Comparison of ENCODE assay signal across 8 cellular contexts in the genomic region with DNA sequence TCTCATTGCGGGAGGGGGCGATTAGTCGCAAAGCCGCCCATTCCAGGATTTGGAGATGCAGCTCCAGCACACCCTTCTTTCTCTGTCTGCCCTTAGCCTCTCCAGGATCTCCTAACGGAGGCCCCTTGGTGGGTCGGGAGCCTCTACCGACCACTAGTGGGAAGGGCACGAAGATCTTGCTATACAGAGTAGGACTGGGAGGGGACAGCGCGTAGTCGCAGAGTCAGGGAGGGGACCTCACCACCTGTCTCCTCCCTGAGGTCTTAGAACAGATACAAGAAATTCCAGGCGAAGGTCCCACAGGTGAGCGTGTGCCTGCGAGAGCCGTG. TPM values are rescaled to one million over a fixed set of nuclear protein-coding genes. Genes with fewer than 3 reads are reported as not detected.
A peak's percentile ranks its signal among the peaks of the same experiment; 100 is the strongest.
DNase-seq lines count a peak whose midpoint lies in the region; ATAC-seq and TF ChIP-seq lines count a peak whose summit lies in the region.

No MANE protein-coding gene starts in this region.

- H4K20me1 ChIP-seq in IMR-90 (ENCODE audit: insufficient read depth, low read length): no peaks in the 10 kb centered on the region

- H3K27me3 ChIP-seq in BJ (ENCODE audit: control insufficient read depth, insufficient read depth, low read length) (peaks cover 45% of the 10 kb centered on the region), IMR-90 (ENCODE audit: control insufficient read depth, insufficient read depth, low read length) (peaks cover 72% of the 10 kb centered on the region), subcutaneous abdominal adipose tissue (ENCODE audit: control insufficient read depth in 5 of 5, insufficient read depth in 4 of 5, low read length in 5 of 5) (peaks cover 20 to 55% (median 54%) of the 10 kb centered on the region in 5 donors)

- H3K9me1 ChIP-seq in IMR-90 (ENCODE audit: insufficient read depth, low read length): no peaks in the 10 kb centered on the region

- in situ Hi-C loops in IMR-90 (cut with MboI; ENCODE audit: low sequenced_read_pairs): no loop called here

- dilution Hi-C loops in IMR-90 (cut with HindIII; ENCODE audit: low sequenced_read_pairs, unreplicated experiment): no loop called here

- H3K4me2 ChIP-seq in IMR-90 (ENCODE audit: low read depth, low read length): no peak overlapping the region; the same call in 1 of the 2 replicates

- no peak overlapping the region for H3K18ac ChIP-seq in IMR-90 (ENCODE audit: low read depth, low read length)

- whole genome bisulfite sequencing in IMR-90 (ENCODE audit: extremely low coverage in 2 of 2, insufficient read length in 1 of 2), 2 experiments: 20% methylated on average over 1 of the region's 15 CpGs; no CpG with 5 or more reads in 1 of the 2 experiments

- no peak overlapping the region for H4K5ac ChIP-seq in IMR-90 (ENCODE audit: low read depth, low read length)

- H3K4ac ChIP-seq in IMR-90 (ENCODE audit: low read depth, low read length): no peak overlapping the region

- H2AK5ac ChIP-seq in IMR-90 (ENCODE audit: low read depth, low read length): no peak overlapping the region

- intact Hi-C loops in IMR-90 (cut with micrococcal nuclease): no loop called here

- no peak overlapping the region for H2AFZ ChIP-seq in IMR-90 (replicated peaks; ENCODE audit: low read length, poor library complexity)

- H3K4me3 ChIP-seq in BJ (ENCODE audit: low read depth, low read length) (no peak overlapping the region), IMR-90 (ENCODE audit: insufficient read depth, low read depth, low read length) (no peak overlapping the region; the same call in 1 of the 2 replicates), subcutaneous abdominal adipose tissue (ENCODE audit: low read depth in 1 of 5, low read length in 5 of 5) (peak overlapping the region in 3 of 5 donors; percentile 40 to 61 (median 47))

- POLR2A ChIA-PET in BJ (lab: Charles Lee) (no interaction called here), IMR-90 (lab: Charles Lee; ENCODE audit: unreplicated experiment) (no interaction called here)

- no peak overlapping the region for H3K56ac ChIP-seq in IMR-90 (ENCODE audit: extremely low read depth, insufficient read depth, low read length)

- H2BK5ac ChIP-seq in IMR-90 (ENCODE audit: low read depth, low read length, poor library complexity, severe bottlenecking): no peak overlapping the region

- peak; percentile 72 for ATAC-seq in IMR-90 (ENCODE audit: low read depth)
- ATAC-seq in GM19023 (IDR thresholded peaks at IDR 0.05; ENCODE audit: unreplicated experiment): no peak

- no peak overlapping the region for H3K9ac ChIP-seq in IMR-90 (ENCODE audit: low read depth, low read length)
- no peak overlapping the region for H3K9ac ChIP-seq in subcutaneous abdominal adipose tissue (ENCODE audit: low read length in 5 of 5)

- no peak overlapping the region for H2BK15ac ChIP-seq in IMR-90 (ENCODE audit: low read depth, low read length)

- no peak overlapping the region for H4K91ac ChIP-seq in IMR-90 (ENCODE audit: insufficient read depth, low read depth, low read length)

- H3K14ac ChIP-seq in IMR-90 (replicated peaks; ENCODE audit: low read depth, low read length): no peak overlapping the region

- TF ChIP-seq CTCF in BJ (IDR thresholded peaks at IDR 0.05; ENCODE audit: insufficient read depth, low read depth, low read length): peak; percentile 34
- peak; percentile 18; the same call in 1 of the 2 replicates for TF ChIP-seq CTCF in IMR-90 (conservative IDR thresholded peaks at IDR 0.05; ENCODE audit: low read depth, low read length)

- no TSS peak for BruUV-seq in IMR-90 (replicated peaks; lab: Mats Ljungman, UMichigan)

- H3K36me3 ChIP-seq in BJ (ENCODE audit: control insufficient read depth, insufficient read depth, low read length): no peaks in the 10 kb centered on the region
- no peaks in the 10 kb centered on the region for H3K36me3 ChIP-seq in IMR-90 (ENCODE audit: control insufficient read depth, insufficient read depth, low read length)
- H3K36me3 ChIP-seq in subcutaneous abdominal adipose tissue (ENCODE audit: control insufficient read depth in 5 of 5, insufficient read depth in 5 of 5, low read length in 5 of 5): no peaks in the 10 kb centered on the region

- no peak overlapping the region for H3K23ac ChIP-seq in IMR-90 (ENCODE audit: low read depth, low read length)

- no peak for TF ChIP-seq POLR2A in IMR-90 (IDR thresholded peaks at IDR 0.05; ENCODE audit: low read depth, low read length)

- TF ChIP-seq RAD21 in IMR-90 (IDR thresholded peaks at IDR 0.05; ENCODE audit: low read length): no peak

- no peak overlapping the region for H4K8ac ChIP-seq in IMR-90 (ENCODE audit: low read depth in 2 of 2, low read length in 2 of 2)

- DNase-seq in BJ (ENCODE audit: low read depth) (no peak), IMR-90 (no peak), amniotic epithelial cell (ENCODE audit: low read depth) (peak; percentile 26), iris pigment epithelial cell (ENCODE audit: low read depth) (peak; percentile 8), NK-92 (lab: John Stamatoyannopoulos, UW; ENCODE audit: unreplicated experiment) (no peak), COLO829 (ENCODE audit: low spot score) (no peak)

- H3K4me1 ChIP-seq in IMR-90 (ENCODE audit: control insufficient read depth, insufficient read depth, low read length) (no peaks in the 10 kb centered on the region; the same call in 1 of the 2 replicates), subcutaneous abdominal adipose tissue (ENCODE audit: control insufficient read depth in 5 of 5, insufficient read depth in 5 of 5, low read length in 5 of 5) (peaks cover 0 to 16% (median 9%) of the 10 kb centered on the region in 5 donors)

- H2BK20ac ChIP-seq in IMR-90 (ENCODE audit: low read depth, low read length): no peak overlapping the region

- no peaks in the 10 kb centered on the region for H3K79me1 ChIP-seq in IMR-90 (ENCODE audit: low read depth in 1 of 2, low read length in 2 of 2)

- H3K9me3 ChIP-seq in IMR-90 (ENCODE audit: control insufficient read depth, insufficient read depth, low read length) (no peaks in the 10 kb centered on the region), subcutaneous abdominal adipose tissue (ENCODE audit: control insufficient read depth in 5 of 5, low read length in 5 of 5) (no peaks in the 10 kb centered on the region)

- H3K27ac ChIP-seq in IMR-90 (ENCODE audit: insufficient read depth, low read length) (no peak overlapping the region), subcutaneous abdominal adipose tissue (ENCODE audit: low read depth, low read length) (no peak overlapping the region)

- no peak overlapping the region for H2AK9ac ChIP-seq in IMR-90 (replicated peaks; ENCODE audit: low read depth, low read length, poor library complexity)

- CTCF ChIA-PET in BJ (lab: Yijun Ruan, JAX) (interaction anchor here (0.8 to 1.0 kb wide), 2 partner anchors 17 to 18 kb away, joined by 3 to 4 read pairs; no protein-coding TSS in a partner anchor), IMR-90 (lab: Yijun Ruan, JAX) (interaction anchor here (0.5 to 1.6 kb wide), 2 partner anchors 17 to 24 kb away, joined by 4 to 8 read pairs; no protein-coding TSS in a partner anchor)

- no peak overlapping the region for H2BK120ac ChIP-seq in IMR-90 (ENCODE audit: low read depth, low read length)

TF ChIP-seq in IMR-90, 13 proteins besides CTCF, POLR2A, EP300 and RAD21 (continues in another document):
- TF ChIP-seq CEBPB (IDR thresholded peaks at IDR 0.05; ENCODE audit: low read depth, low read length): no peak
- no peak for TF ChIP-seq NFE2L2 (IDR thresholded peaks at IDR 0.05; ENCODE audit: low read depth, low read length)
- TF ChIP-seq CHD1 (IDR thresholded peaks at IDR 0.05; ENCODE audit: low read depth, low read length): no peak
- TF ChIP-seq FOS (IDR thresholded peaks at IDR 0.05; ENCODE audit: low read depth, low read length): no peak
- no peak for TF ChIP-seq MAFK (IDR thresholded peaks at IDR 0.05; ENCODE audit: low read depth, low read length)
- no peak for TF ChIP-seq RCOR1 (IDR thresholded peaks at IDR 0.05; ENCODE audit: insufficient replicate concordance, low read length)
- no peak for TF ChIP-seq BHLHE40 (IDR thresholded peaks at IDR 0.05; ENCODE audit: low read depth, low read length)
- no peak for TF ChIP-seq USF2 (IDR thresholded peaks at IDR 0.05; ENCODE audit: low read depth, low read length)
- no peak for TF ChIP-seq RFX5 (IDR thresholded peaks at IDR 0.05; ENCODE audit: low read depth, low read length)
- TF ChIP-seq MXI1 (IDR thresholded peaks at IDR 0.05; ENCODE audit: borderline replicate concordance, low read depth, low read length): no peak
- TF ChIP-seq SMC3 (IDR thresholded peaks at IDR 0.05; ENCODE audit: low read depth, low read length): no peak

RNA-seq across cellular contexts. Expression of gene SMTNL2, which starts 0.6 kb away (rescaled TPM):
- polyA plus RNA-seq in BJ (2011; rRNA removed): not detected in 2 replicates
- not detected in 2 replicates for polyA minus RNA-seq in BJ (2011; rRNA and poly(A)+ RNA removed)
- total RNA-seq in IMR-90 (2012; rRNA removed): not detected in 2 replicates
- not detected in 2 replicates for polyA plus RNA-seq in IMR-90 (2012; rRNA removed)
- not detected in 2 replicates for polyA plus RNA-seq in IMR-90 (2012; cell fraction: cytosol; rRNA removed)
- 0.03 TPM in 1 of 2 replicates, not detected in the other for polyA plus RNA-seq in IMR-90 (2012; cell fraction: nucleus; rRNA removed; ENCODE audit: low replicate concordance)

RNA-seq across cellular contexts. Expression of gene GGT6, which starts 23.4 kb away (rescaled TPM):
- polyA plus RNA-seq in BJ (2011; rRNA removed) (not detected in 2 replicates), IMR-90 (2012; rRNA removed) (not detected in 2 replicates)
- not detected in 2 replicates for polyA minus RNA-seq in BJ (2011; rRNA and poly(A)+ RNA removed)
- total RNA-seq in IMR-90 (2012; rRNA removed): not detected in 2 replicates
- not detected in 2 replicates for polyA plus RNA-seq in IMR-90 (2012; cell fraction: cytosol; rRNA removed)
- not detected in 2 replicates for polyA plus RNA-seq in IMR-90 (2012; cell fraction: nucleus; rRNA removed; ENCODE audit: low replicate concordance)

RNA-seq across cellular contexts. Expression of gene MYBBP1A, which starts 28.6 kb away (rescaled TPM):
- polyA plus RNA-seq in BJ (2011; rRNA removed): 12.4 and 24.1 TPM in 2 replicates
- 22.6 and 24.7 TPM in 2 replicates for polyA minus RNA-seq in BJ (2011; rRNA and poly(A)+ RNA removed)
- 22.6 and 24.7 TPM in 2 replicates for total RNA-seq in IMR-90 (2012; rRNA removed)
- 45.9 and 53.0 TPM in 2 replicates for polyA plus RNA-seq in IMR-90 (2012; rRNA removed)
- polyA plus RNA-seq in IMR-90 (2012; cell fraction: cytosol; rRNA removed): 29.4 and 33.3 TPM in 2 replicates
- polyA plus RNA-seq in IMR-90 (2012; cell fraction: nucleus; rRNA removed; ENCODE audit: low replicate concordance): 117 and 239 TPM in 2 replicates

RNA-seq across cellular contexts. Expression of gene ALOX15, which starts 57.7 kb away (rescaled TPM):
- polyA plus RNA-seq in BJ (2011; rRNA removed): not detected in 2 replicates
- polyA minus RNA-seq in BJ (2011; rRNA and poly(A)+ RNA removed): not detected in 2 replicates
- not detected in 2 replicates for total RNA-seq in IMR-90 (2012; rRNA removed)
- polyA plus RNA-seq in IMR-90 (2012; rRNA removed): not detected in 2 replicates
- 0.01 TPM in 1 of 2 replicates, not detected in the other for polyA plus RNA-seq in IMR-90 (2012; cell fraction: cytosol; rRNA removed)
- 0.02 TPM in 2 replicates for polyA plus RNA-seq in IMR-90 (2012; cell fraction: nucleus; rRNA removed; ENCODE audit: low replicate concordance)

Comparison
In these comparisons a context has a peak if more than half of its experiments do, and no peak if none do; other contexts are left out.
1. DNase-seq: peak in amniotic epithelial cell (single experiment) and iris pigment epithelial cell (single experiment); none in BJ (single experiment), IMR-90 (single experiment), NK-92 (single experiment) and COLO829 (single experiment).
2. H3K4me3 ChIP-seq: peak in subcutaneous abdominal adipose tissue (3 of 5); none in BJ (single experiment) and IMR-90 (single experiment).